In genomic region chr1:236465231-236465958, GRCh38 we compare ENCODE assay signal across 12 cellular contexts. TPM values are rescaled to one million over a fixed set of nuclear protein-coding genes. Genes with fewer than 3 reads are reported as not detected.
A peak's percentile ranks its signal among the peaks of the same experiment; 100 is the strongest.
DNase-seq lines count a peak whose midpoint lies in the region; ATAC-seq and TF ChIP-seq lines count a peak whose summit lies in the region.
"Had no signal": no experiment of that assay in that cellular context is flagged by ENCODE, and none has a peak within 500 bp of the region (broad histone marks: within the 10 kb centered on the region; RNA-seq: fewer than 3 reads in every experiment).

No MANE protein-coding gene starts in this region.

- no peaks in the 10 kb centered on the region for H3K27me3 ChIP-seq in foreskin keratinocyte
- H3K27me3 ChIP-seq in right atrium auricular region, result no peaks in the 10 kb centered on the region
- H3K27me3 ChIP-seq: cardiac muscle cell had no signal

- ATAC-seq in GM18868 (IDR thresholded peaks at IDR 0.05; ENCODE audit: unreplicated experiment), result peak; percentile 29
- ATAC-seq in GM21529 (IDR thresholded peaks at IDR 0.05; ENCODE audit: unreplicated experiment), result peak; percentile 40
- peak; percentile 49 for ATAC-seq in HG03175 (IDR thresholded peaks at IDR 0.05; ENCODE audit: unreplicated experiment)
- peak; percentile 13 for ATAC-seq in foreskin keratinocyte

- no peak overlapping the region for H3K4me3 ChIP-seq in right atrium auricular region
- H3K4me3 ChIP-seq: cardiac muscle cell, skin epidermis had no signal

- H3K9me3 ChIP-seq in right atrium auricular region, result no peaks in the 10 kb centered on the region

- H3K27ac ChIP-seq in foreskin keratinocyte (peak overlapping the region; percentile 22), right atrium auricular region (no peak overlapping the region)
- H3K27ac ChIP-seq: cardiac muscle cell had no signal

- TF ChIP-seq CTCF in foreskin keratinocyte (conservative IDR thresholded peaks at IDR 0.05), result no peak
- TF ChIP-seq CTCF in right atrium auricular region (IDR thresholded peaks at IDR 0.05), result no peak

- DNase-seq in foreskin keratinocyte (peak; percentile 16 to 36), right atrium auricular region (ENCODE audit: low spot score) (no peak), NCI-H1417 treated with DMSO at 0.1 percent for 48 hours (lab: John Stamatoyannopoulos, UW) (no peak), NCI-H82 (lab: John Stamatoyannopoulos, UW) (no peak)
- no peak for DNase-seq in stimulated activated CD4-positive, alpha-beta T cell treated with anti-CD3 and anti-CD28 coated beads, Interleukin-2, amount 100 ng/mL, for 24 hours
- DNase-seq: IMR-90, SW 1271 had no signal

- no peaks in the 10 kb centered on the region for H3K36me3 ChIP-seq in right atrium auricular region
- H3K36me3 ChIP-seq: cardiac muscle cell had no signal

- H3K4me1 ChIP-seq in foreskin keratinocyte, result peaks cover 16% of the 10 kb centered on the region
- H3K4me1 ChIP-seq in right atrium auricular region, result no peaks in the 10 kb centered on the region

RNA-seq across cellular contexts. Expression of gene LGALS8, which starts 58.4 kb away (rescaled TPM):
- total RNA-seq in foreskin keratinocyte (30.1 and 41.4 TPM in 2 replicates), right atrium auricular region (100 to 1,000 TPM; 103 to 113 TPM)
- polyA plus RNA-seq in foreskin keratinocyte, result 13.9 and 33.2 TPM in 2 replicates

Comparison
In these comparisons a context has a peak if more than half of its experiments do, and no peak if none do; other contexts are left out.
1. DNase-seq: peak in foreskin keratinocyte (2 of 2); none in right atrium auricular region (single experiment), stimulated activated CD4-positive, alpha-beta T cell treated with anti-CD3 and anti-CD28 coated beads, Interleukin-2, amount 100 ng/mL, for 24 hours (0 of 2), NCI-H1417 treated with DMSO at 0.1 percent for 48 hours (single experiment) and NCI-H82 (single experiment).
2. Peak in every context shown above with its lines, with median percentiles within 50 percentile points of each other: ATAC-seq.